In the genomic region with DNA sequence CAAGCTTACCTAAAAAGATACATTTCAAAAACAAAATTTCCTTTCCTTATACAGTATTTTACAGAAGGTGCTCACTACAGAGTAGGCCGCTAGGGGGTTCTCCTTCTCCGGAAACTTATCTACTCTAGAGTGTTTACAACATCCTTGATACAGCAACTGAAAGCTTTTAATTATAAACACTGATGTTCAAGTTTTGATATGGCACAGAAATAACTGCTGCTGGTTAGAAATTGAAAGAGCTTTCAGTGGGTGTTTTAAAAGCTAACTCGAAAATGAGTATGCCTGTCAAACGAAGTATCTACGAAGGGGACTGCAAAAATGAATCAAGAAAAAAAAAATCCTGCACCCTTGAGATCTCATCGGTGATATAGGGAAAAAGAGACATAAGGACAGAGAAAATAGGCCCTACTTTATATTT, we compare ENCODE assay signal across 8 cellular contexts. TPM values are rescaled to one million over a fixed set of nuclear protein-coding genes. Genes with fewer than 3 reads are reported as not detected.
DNase-seq lines count a peak whose midpoint lies in the region; ATAC-seq and TF ChIP-seq lines count a peak whose summit lies in the region.

No MANE protein-coding gene starts in this region.

- ATAC-seq in HG02885 (IDR thresholded peaks at IDR 0.05; ENCODE audit: poor library complexity, unreplicated experiment): peak; percentile 37

- no peaks in the 10 kb centered on the region for H3K9me3 Mint-ChIP-seq in activated T-helper 2 cell treated with anti-CD3 and anti-CD28 coated beads, Interferon-gamma antibody, Interleukin-2, Interleukin-4, amounts not matched to agents 10 μg/mL and 5 μg/mL and 100 μg/mL, durations not matched to agents 14 hours and 24 hours and 36 hours
- no peaks in the 10 kb centered on the region for H3K9me3 Mint-ChIP-seq in nephron

- no peaks in the 10 kb centered on the region for H3K4me1 ChIP-seq in urinary bladder (ENCODE audit: insufficient read depth)

- peak; percentile 87 for TF ChIP-seq CTCF in fibroblast of the aortic adventitia (IDR thresholded peaks at IDR 0.05; ENCODE audit: insufficient read depth, low read length)
- TF ChIP-seq CTCF in nephron (IDR thresholded peaks at IDR 0.05; ENCODE audit: unreplicated experiment in 3 of 3): peak; percentile 82 to 88 (median 85)

- H3K27me3 Mint-ChIP-seq in activated T-helper 2 cell treated with anti-CD3 and anti-CD28 coated beads, Interferon-gamma antibody, Interleukin-2, Interleukin-4, amounts not matched to agents 10 μg/mL and 5 μg/mL and 100 μg/mL, durations not matched to agents 14 hours and 24 hours and 36 hours (ENCODE audit: low read depth): peaks cover 4% of the 10 kb centered on the region
- H3K27me3 Mint-ChIP-seq in nephron (ENCODE audit: low read depth): no peaks in the 10 kb centered on the region

- peaks cover 2% of the 10 kb centered on the region for H3K36me3 ChIP-seq in urinary bladder (ENCODE audit: insufficient read depth)

- peak overlapping the region; percentile 96 for H3K27ac Mint-ChIP-seq in activated T-helper 2 cell treated with anti-CD3 and anti-CD28 coated beads, Interferon-gamma antibody, Interleukin-2, Interleukin-4, amounts not matched to agents 10 μg/mL and 5 μg/mL and 100 μg/mL, durations not matched to agents 14 hours and 24 hours and 36 hours
- H3K27ac Mint-ChIP-seq in nephron: peak overlapping the region; percentile 90 to 99 (median 99)

- intact Hi-C loops in activated T-helper 2 cell treated with anti-CD3 and anti-CD28 coated beads, Interferon-gamma antibody, Interleukin-2, Interleukin-4, amounts not matched to agents 10 μg/mL and 5 μg/mL and 100 μg/mL, durations not matched to agents 14 hours and 24 hours and 36 hours (cut with micrococcal nuclease): loop anchor here (1.0 to 10.0 kb wide), 5 partner anchors 27 to 450 kb away; partner anchors contain the start of gene CD55

- WGBS in urinary bladder: under 1% methylated on average over 6 of the region's 6 CpGs

- H3K4me1 Mint-ChIP-seq in activated T-helper 2 cell treated with anti-CD3 and anti-CD28 coated beads, Interferon-gamma antibody, Interleukin-2, Interleukin-4, amounts not matched to agents 10 μg/mL and 5 μg/mL and 100 μg/mL, durations not matched to agents 14 hours and 24 hours and 36 hours (ENCODE audit: low read depth): peaks cover 47% of the 10 kb centered on the region
- H3K4me1 Mint-ChIP-seq in nephron: peaks cover 60% of the 10 kb centered on the region

- H3K36me3 Mint-ChIP-seq in activated T-helper 2 cell treated with anti-CD3 and anti-CD28 coated beads, Interferon-gamma antibody, Interleukin-2, Interleukin-4, amounts not matched to agents 10 μg/mL and 5 μg/mL and 100 μg/mL, durations not matched to agents 14 hours and 24 hours and 36 hours (ENCODE audit: low read depth): peaks cover 41% of the 10 kb centered on the region
- peaks cover 26% of the 10 kb centered on the region for H3K36me3 Mint-ChIP-seq in nephron (ENCODE audit: low read depth)

- H3K27ac ChIP-seq in urinary bladder (ENCODE audit: low read depth): peak overlapping the region; percentile 78

- H3K4me3 ChIP-seq in fibroblast of the aortic adventitia (ENCODE audit: low read depth, low read length): peak overlapping the region; percentile 98
- H3K4me3 ChIP-seq in urinary bladder (ENCODE audit: low read depth, low read length): peak overlapping the region; percentile 69

- H3K4me3 Mint-ChIP-seq in activated T-helper 2 cell treated with anti-CD3 and anti-CD28 coated beads, Interferon-gamma antibody, Interleukin-2, Interleukin-4, amounts not matched to agents 10 μg/mL and 5 μg/mL and 100 μg/mL, durations not matched to agents 14 hours and 24 hours and 36 hours (ENCODE audit: low read depth): peak overlapping the region; percentile 97
- peak overlapping the region; percentile 96 to 100 (median 98) for H3K4me3 Mint-ChIP-seq in nephron

- DNase-seq in Daoy (ENCODE audit: low read depth): peak; percentile 37
- peak; percentile 40 for DNase-seq in NCI-H748 (lab: John Stamatoyannopoulos, UW; ENCODE audit: unreplicated experiment)
- DNase-seq in activated T-helper 2 cell treated with anti-CD3 and anti-CD28 coated beads, Interferon-gamma antibody, Interleukin-2, Interleukin-4, amounts not matched to agents 10 μg/mL and 5 μg/mL and 100 μg/mL, durations not matched to agents 14 hours and 24 hours and 36 hours (ENCODE audit: low spot score): no peak
- peak; percentile 66 for DNase-seq in fibroblast of the aortic adventitia (ENCODE audit: low read depth)
- no peak for DNase-seq in NK-92 (lab: John Stamatoyannopoulos, UW; ENCODE audit: unreplicated experiment)

RNA-seq across cellular contexts. Expression of gene YOD1, which starts 1.0 kb away (rescaled TPM):
- total RNA-seq in Daoy (2014; rRNA removed; shearing (Covaris generic)): 4.5 and 7.0 TPM in 2 replicates
- total RNA-seq in activated T-helper 2 cell treated with anti-CD3 and anti-CD28 coated beads, Interferon-gamma antibody, Interleukin-2, Interleukin-4, amounts not matched to agents 10 μg/mL and 5 μg/mL and 100 μg/mL, durations not matched to agents 14 hours and 24 hours and 36 hours: 8.1 and 8.7 TPM in 2 replicates
- total RNA-seq in fibroblast of the aortic adventitia (ENCODE audit: low replicate concordance): 3.5 and 10.1 TPM in 2 replicates
- 18.1 TPM for total RNA-seq in urinary bladder
- 2.8 TPM for polyA plus RNA-seq in urinary bladder

RNA-seq across cellular contexts. Expression of gene PFKFB2, which starts 3.1 kb away (rescaled TPM):
- total RNA-seq in Daoy (2014; rRNA removed; shearing (Covaris generic)): 2.1 and 2.2 TPM in 2 replicates
- total RNA-seq in activated T-helper 2 cell treated with anti-CD3 and anti-CD28 coated beads, Interferon-gamma antibody, Interleukin-2, Interleukin-4, amounts not matched to agents 10 μg/mL and 5 μg/mL and 100 μg/mL, durations not matched to agents 14 hours and 24 hours and 36 hours: 1.9 and 2.2 TPM in 2 replicates
- total RNA-seq in fibroblast of the aortic adventitia (ENCODE audit: low replicate concordance): 6.9 and 9.0 TPM in 2 replicates
- total RNA-seq in urinary bladder: 9.3 TPM
- polyA plus RNA-seq in urinary bladder: 3.4 TPM

RNA-seq across cellular contexts. Expression of gene C1orf116, which starts 17.4 kb away (rescaled TPM):
- total RNA-seq in Daoy (2014; rRNA removed; shearing (Covaris generic)): 0.11 TPM in 1 of 2 replicates, not detected in the other
- total RNA-seq in activated T-helper 2 cell treated with anti-CD3 and anti-CD28 coated beads, Interferon-gamma antibody, Interleukin-2, Interleukin-4, amounts not matched to agents 10 μg/mL and 5 μg/mL and 100 μg/mL, durations not matched to agents 14 hours and 24 hours and 36 hours: not detected in 2 replicates
- under 0.01 TPM in 1 of 2 replicates, not detected in the other for total RNA-seq in fibroblast of the aortic adventitia (ENCODE audit: low replicate concordance)
- total RNA-seq in urinary bladder: 6.2 TPM
- 2.7 TPM for polyA plus RNA-seq in urinary bladder

RNA-seq across cellular contexts. Expression of gene C4BPB, which starts 38.7 kb away (rescaled TPM):
- 0.29 TPM in 1 of 2 replicates, not detected in the other for total RNA-seq in Daoy (2014; rRNA removed; shearing (Covaris generic))
- 0.23 and 0.41 TPM in 2 replicates for total RNA-seq in activated T-helper 2 cell treated with anti-CD3 and anti-CD28 coated beads, Interferon-gamma antibody, Interleukin-2, Interleukin-4, amounts not matched to agents 10 μg/mL and 5 μg/mL and 100 μg/mL, durations not matched to agents 14 hours and 24 hours and 36 hours
- total RNA-seq in fibroblast of the aortic adventitia (ENCODE audit: low replicate concordance) (not detected in 2 replicates), urinary bladder (1.6 TPM)
- polyA plus RNA-seq in urinary bladder: 0.46 TPM

RNA-seq across cellular contexts. Expression of gene C4BPA, which starts 54.0 kb away (rescaled TPM):
- total RNA-seq in Daoy (2014; rRNA removed; shearing (Covaris generic)): not detected in 2 replicates
- total RNA-seq in activated T-helper 2 cell treated with anti-CD3 and anti-CD28 coated beads, Interferon-gamma antibody, Interleukin-2, Interleukin-4, amounts not matched to agents 10 μg/mL and 5 μg/mL and 100 μg/mL, durations not matched to agents 14 hours and 24 hours and 36 hours: not detected in 2 replicates
- not detected in 2 replicates for total RNA-seq in fibroblast of the aortic adventitia (ENCODE audit: low replicate concordance)
- total RNA-seq in urinary bladder: 0.95 TPM
- polyA plus RNA-seq in urinary bladder: 0.91 TPM

Comparison
In these comparisons a context has a peak if more than half of its experiments do, and no peak if none do; other contexts are left out.
1. DNase-seq: peak in Daoy (single experiment), NCI-H748 (single experiment) and fibroblast of the aortic adventitia (single experiment); none in activated T-helper 2 cell treated with anti-CD3 and anti-CD28 coated beads, Interferon-gamma antibody, Interleukin-2, Interleukin-4, amounts not matched to agents 10 μg/mL and 5 μg/mL and 100 μg/mL, durations not matched to agents 14 hours and 24 hours and 36 hours (single experiment) and NK-92 (single experiment).